ENCODE assay signal across 16 cellular contexts in the genomic region with DNA sequence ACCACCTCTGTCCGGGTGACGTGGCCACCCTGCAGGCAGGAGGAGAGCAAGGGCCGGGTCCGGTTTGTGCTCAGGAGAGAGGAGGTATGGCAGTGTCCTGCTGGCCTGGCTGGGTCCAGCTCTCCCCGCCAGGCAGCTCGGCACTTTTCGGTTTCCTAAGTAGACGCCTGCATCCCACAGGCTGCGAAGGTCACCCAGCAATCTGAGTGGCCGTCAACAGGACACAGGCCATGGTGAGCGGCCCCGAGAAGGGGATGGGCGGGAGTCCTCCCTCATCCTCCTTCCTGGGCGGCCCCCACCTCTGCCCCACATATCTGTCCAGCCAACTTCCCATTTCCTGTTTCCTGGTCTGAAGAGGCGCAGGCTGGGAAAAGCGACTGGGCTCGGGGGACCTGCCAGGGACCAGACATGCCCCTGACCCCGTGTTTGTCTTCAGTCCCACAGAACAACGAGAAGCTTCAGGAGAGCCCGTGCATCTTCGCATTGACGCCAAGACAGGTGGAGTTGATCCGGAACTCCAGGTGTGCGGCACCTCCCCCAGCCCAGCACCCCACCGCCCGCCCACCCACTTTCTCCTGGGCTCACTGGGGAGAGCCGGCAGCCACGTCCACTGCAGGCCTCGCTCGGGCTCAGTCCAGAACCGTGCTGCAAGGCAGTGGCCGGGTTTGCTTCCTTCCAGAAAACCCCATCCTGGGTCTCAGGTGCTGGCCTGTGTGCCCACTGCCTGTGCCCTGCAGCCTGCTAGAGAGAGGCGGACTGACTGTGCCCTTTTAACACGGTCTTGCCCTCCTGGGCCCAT.
"Had no signal": no experiment of that assay in that cellular context is flagged by ENCODE, and none has a peak within 500 bp of the region (broad histone marks: within the 10 kb centered on the region; RNA-seq: fewer than 3 reads in every experiment).

No MANE protein-coding gene starts in this region.

- H3K27me3 ChIP-seq: breast epithelium, esophagus muscularis mucosa, foreskin keratinocyte, stomach, thyroid gland had no signal

- H3K36me3 ChIP-seq: breast epithelium had no signal

- H3K4me3 Mint-ChIP-seq: activated naive CD4-positive, alpha-beta T cell treated with anti-CD3 and anti-CD28 coated beads, Interleukin-2, amount 50 U/mL, for 24 hours; memory B cell; nephron; T-helper 17 cell had no signal

- H3K9me3 Mint-ChIP-seq: activated naive CD4-positive, alpha-beta T cell treated with anti-CD3 and anti-CD28 coated beads, Interleukin-2, amount 50 U/mL, for 24 hours; nephron had no signal

- H3K4me1 ChIP-seq: breast epithelium, foreskin keratinocyte, thyroid gland had no signal

- ATAC-seq: foreskin keratinocyte, T-helper 17 cell had no signal

- DNase-seq: activated CD4-positive, alpha-beta T cell treated with anti-CD3 and anti-CD28 coated beads, Interleukin-2, amount 50 U/mL, for 1 hour; activated CD4-positive, CD25-positive, alpha-beta regulatory T cell; foreskin keratinocyte; hypothalamus; stimulated activated CD4-positive, alpha-beta T cell treated with anti-CD3 and anti-CD28 coated beads, Interleukin-15, amount 100 ng/mL, for 24 hours; stimulated activated CD4-positive, alpha-beta T cell treated with anti-CD3 and anti-CD28 coated beads, Interleukin-4, amount 100 ng/mL, for 4 hours; stomach; T-helper 17 cell; thyroid gland had no signal

- H3K27ac Mint-ChIP-seq: activated naive CD4-positive, alpha-beta T cell treated with anti-CD3 and anti-CD28 coated beads, Interleukin-2, amount 50 U/mL, for 24 hours; memory B cell; nephron; T-helper 17 cell had no signal

- H3K27me3 Mint-ChIP-seq: activated naive CD4-positive, alpha-beta T cell treated with anti-CD3 and anti-CD28 coated beads, Interleukin-2, amount 50 U/mL, for 24 hours; memory B cell; T-helper 17 cell had no signal

- H3K4me3 ChIP-seq: breast epithelium, esophagus muscularis mucosa, stomach, thyroid gland had no signal

- FAIRE-seq: endometrium, TTC549 had no signal

- H3K9me3 ChIP-seq: breast epithelium, esophagus muscularis mucosa, stomach, thyroid gland had no signal

- H3K27ac ChIP-seq: foreskin keratinocyte, thyroid gland had no signal
